ENCODE assay signal across 1 cellular context in the genomic region with DNA sequence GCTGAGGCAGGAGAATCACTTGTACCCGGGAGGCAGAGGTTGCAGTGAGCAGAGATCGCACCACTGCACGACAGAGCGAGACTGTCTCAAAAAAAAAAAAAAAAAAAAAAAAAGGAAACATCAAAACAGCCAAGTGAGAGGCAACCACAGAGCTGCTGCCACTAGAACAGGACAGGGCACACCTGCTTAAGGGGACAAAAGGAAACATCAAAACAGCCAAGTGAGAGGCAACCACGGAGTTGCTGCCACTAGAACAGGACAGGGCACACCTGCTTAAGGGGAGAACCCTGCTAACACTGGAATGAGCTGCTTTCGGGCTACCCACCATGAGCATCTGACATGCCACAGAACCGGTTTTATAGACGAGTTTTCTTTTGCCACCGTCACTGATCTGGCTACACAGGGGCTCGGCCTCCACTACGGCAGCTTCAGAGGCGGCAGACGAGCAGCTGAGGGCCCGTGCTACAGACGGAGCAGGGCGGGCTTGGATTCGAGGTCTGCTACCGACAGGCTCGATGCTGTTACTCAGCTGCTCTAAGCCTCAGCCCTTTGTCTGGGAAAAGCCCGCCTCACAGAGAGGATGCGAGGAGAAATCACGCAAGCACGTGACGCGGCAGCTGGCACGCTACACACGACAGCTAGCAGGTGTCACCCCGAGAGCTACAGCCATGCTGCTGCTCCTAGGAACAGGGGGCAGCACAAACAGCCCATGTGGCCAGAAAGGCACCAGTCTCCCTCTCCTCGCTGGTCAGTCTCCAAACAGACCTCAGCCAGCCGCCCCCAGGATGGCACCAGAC.
TF ChIP-seq lines count a peak whose summit lies in the region.

No MANE protein-coding gene starts in this region.

TF ChIP-seq in H1, 55 proteins besides CTCF, POLR2A, EP300 and RAD21:
- TF ChIP-seq CEBPB (IDR thresholded peaks at IDR 0.05; ENCODE audit: low read depth, low read length) (no peak), RXRA (IDR thresholded peaks at IDR 0.05; ENCODE audit: insufficient read depth, low read depth, low read length) (no peak), EZH2 (IDR thresholded peaks at IDR 0.05; ENCODE audit: low read depth, low read length, severe bottlenecking) (no peak), CBX5 (IDR thresholded peaks at IDR 0.05; ENCODE audit: low read depth, low read length) (no peak), TCF12 (IDR thresholded peaks at IDR 0.05; ENCODE audit: low read depth, low read length) (no peak), BACH1 (IDR thresholded peaks at IDR 0.05; ENCODE audit: low read length) (no peak), CTBP2 (IDR thresholded peaks at IDR 0.05; ENCODE audit: borderline replicate concordance, insufficient read depth, insufficient read length, low read length) (no peak), SP2 (IDR thresholded peaks at IDR 0.05; ENCODE audit: low read length) (no peak), CREB1 (IDR thresholded peaks at IDR 0.05) (no peak), JUND (IDR thresholded peaks at IDR 0.05; ENCODE audit: low read length) (no peak), TBP (IDR thresholded peaks at IDR 0.05; ENCODE audit: low read depth, low read length) (no peak), MAFK (IDR thresholded peaks at IDR 0.05; ENCODE audit: low read depth, low read length) (no peak), RFX5 (IDR thresholded peaks at IDR 0.05; ENCODE audit: borderline replicate concordance, low read depth, low read length) (no peak), RNF2 (IDR thresholded peaks at IDR 0.05; ENCODE audit: borderline replicate concordance, low read depth, low read length, missing control alignments, poor library complexity, severe bottlenecking) (no peak), ZNF274 (IDR thresholded peaks at IDR 0.05; ENCODE audit: borderline replicate concordance, extremely low read depth, low read length) (no peak), CHD2 (IDR thresholded peaks at IDR 0.05; ENCODE audit: low read length) (no peak)
- TF ChIP-seq, protein P1, sequence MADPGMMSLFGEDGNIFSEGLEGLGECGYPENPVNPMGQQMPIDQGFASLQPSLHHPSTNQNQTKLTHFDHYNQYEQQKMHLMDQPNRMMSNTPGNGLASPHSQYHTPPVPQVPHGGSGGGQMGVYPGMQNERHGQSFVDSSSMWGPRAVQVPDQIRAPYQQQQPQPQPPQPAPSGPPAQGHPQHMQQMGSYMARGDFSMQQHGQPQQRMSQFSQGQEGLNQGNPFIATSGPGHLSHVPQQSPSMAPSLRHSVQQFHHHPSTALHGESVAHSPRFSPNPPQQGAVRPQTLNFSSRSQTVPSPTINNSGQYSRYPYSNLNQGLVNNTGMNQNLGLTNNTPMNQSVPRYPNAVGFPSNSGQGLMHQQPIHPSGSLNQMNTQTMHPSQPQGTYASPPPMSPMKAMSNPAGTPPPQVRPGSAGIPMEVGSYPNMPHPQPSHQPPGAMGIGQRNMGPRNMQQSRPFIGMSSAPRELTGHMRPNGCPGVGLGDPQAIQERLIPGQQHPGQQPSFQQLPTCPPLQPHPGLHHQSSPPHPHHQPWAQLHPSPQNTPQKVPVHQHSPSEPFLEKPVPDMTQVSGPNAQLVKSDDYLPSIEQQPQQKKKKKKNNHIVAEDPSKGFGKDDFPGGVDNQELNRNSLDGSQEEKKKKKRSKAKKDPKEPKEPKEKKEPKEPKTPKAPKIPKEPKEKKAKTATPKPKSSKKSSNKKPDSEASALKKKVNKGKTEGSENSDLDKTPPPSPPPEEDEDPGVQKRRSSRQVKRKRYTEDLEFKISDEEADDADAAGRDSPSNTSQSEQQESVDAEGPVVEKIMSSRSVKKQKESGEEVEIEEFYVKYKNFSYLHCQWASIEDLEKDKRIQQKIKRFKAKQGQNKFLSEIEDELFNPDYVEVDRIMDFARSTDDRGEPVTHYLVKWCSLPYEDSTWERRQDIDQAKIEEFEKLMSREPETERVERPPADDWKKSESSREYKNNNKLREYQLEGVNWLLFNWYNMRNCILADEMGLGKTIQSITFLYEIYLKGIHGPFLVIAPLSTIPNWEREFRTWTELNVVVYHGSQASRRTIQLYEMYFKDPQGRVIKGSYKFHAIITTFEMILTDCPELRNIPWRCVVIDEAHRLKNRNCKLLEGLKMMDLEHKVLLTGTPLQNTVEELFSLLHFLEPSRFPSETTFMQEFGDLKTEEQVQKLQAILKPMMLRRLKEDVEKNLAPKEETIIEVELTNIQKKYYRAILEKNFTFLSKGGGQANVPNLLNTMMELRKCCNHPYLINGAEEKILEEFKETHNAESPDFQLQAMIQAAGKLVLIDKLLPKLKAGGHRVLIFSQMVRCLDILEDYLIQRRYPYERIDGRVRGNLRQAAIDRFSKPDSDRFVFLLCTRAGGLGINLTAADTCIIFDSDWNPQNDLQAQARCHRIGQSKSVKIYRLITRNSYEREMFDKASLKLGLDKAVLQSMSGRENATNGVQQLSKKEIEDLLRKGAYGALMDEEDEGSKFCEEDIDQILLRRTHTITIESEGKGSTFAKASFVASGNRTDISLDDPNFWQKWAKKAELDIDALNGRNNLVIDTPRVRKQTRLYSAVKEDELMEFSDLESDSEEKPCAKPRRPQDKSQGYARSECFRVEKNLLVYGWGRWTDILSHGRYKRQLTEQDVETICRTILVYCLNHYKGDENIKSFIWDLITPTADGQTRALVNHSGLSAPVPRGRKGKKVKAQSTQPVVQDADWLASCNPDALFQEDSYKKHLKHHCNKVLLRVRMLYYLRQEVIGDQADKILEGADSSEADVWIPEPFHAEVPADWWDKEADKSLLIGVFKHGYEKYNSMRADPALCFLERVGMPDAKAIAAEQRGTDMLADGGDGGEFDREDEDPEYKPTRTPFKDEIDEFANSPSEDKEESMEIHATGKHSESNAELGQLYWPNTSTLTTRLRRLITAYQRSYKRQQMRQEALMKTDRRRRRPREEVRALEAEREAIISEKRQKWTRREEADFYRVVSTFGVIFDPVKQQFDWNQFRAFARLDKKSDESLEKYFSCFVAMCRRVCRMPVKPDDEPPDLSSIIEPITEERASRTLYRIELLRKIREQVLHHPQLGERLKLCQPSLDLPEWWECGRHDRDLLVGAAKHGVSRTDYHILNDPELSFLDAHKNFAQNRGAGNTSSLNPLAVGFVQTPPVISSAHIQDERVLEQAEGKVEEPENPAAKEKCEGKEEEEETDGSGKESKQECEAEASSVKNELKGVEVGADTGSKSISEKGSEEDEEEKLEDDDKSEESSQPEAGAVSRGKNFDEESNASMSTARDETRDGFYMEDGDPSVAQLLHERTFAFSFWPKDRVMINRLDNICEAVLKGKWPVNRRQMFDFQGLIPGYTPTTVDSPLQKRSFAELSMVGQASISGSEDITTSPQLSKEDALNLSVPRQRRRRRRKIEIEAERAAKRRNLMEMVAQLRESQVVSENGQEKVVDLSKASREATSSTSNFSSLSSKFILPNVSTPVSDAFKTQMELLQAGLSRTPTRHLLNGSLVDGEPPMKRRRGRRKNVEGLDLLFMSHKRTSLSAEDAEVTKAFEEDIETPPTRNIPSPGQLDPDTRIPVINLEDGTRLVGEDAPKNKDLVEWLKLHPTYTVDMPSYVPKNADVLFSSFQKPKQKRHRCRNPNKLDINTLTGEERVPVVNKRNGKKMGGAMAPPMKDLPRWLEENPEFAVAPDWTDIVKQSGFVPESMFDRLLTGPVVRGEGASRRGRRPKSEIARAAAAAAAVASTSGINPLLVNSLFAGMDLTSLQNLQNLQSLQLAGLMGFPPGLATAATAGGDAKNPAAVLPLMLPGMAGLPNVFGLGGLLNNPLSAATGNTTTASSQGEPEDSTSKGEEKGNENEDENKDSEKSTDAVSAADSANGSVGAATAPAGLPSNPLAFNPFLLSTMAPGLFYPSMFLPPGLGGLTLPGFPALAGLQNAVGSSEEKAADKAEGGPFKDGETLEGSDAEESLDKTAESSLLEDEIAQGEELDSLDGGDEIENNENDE (IDR thresholded peaks at IDR 0.05; ENCODE audit: insufficient replicate concordance, low read length) = no peak
- TF ChIP-seq, protein P2, sequence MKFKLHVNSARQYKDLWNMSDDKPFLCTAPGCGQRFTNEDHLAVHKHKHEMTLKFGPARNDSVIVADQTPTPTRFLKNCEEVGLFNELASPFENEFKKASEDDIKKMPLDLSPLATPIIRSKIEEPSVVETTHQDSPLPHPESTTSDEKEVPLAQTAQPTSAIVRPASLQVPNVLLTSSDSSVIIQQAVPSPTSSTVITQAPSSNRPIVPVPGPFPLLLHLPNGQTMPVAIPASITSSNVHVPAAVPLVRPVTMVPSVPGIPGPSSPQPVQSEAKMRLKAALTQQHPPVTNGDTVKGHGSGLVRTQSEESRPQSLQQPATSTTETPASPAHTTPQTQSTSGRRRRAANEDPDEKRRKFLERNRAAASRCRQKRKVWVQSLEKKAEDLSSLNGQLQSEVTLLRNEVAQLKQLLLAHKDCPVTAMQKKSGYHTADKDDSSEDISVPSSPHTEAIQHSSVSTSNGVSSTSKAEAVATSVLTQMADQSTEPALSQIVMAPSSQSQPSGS (IDR thresholded peaks at IDR 0.05; ENCODE audit: low read length) = no peak
- TF ChIP-seq, protein P3, sequence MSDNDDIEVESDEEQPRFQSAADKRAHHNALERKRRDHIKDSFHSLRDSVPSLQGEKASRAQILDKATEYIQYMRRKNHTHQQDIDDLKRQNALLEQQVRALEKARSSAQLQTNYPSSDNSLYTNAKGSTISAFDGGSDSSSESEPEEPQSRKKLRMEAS (IDR thresholded peaks at IDR 0.05) = no peak
